8 cellular contexts compared by ENCODE assay signal in genomic region chr14:23556700-23557440, GRCh38. TPM values are rescaled to one million over a fixed set of nuclear protein-coding genes. Genes with fewer than 3 reads are reported as not detected.
DNase-seq lines count a peak whose midpoint lies in the region; ATAC-seq and TF ChIP-seq lines count a peak whose summit lies in the region.

No MANE protein-coding gene starts in this region.

- ATAC-seq in GM21367 (IDR thresholded peaks at IDR 0.05; ENCODE audit: unreplicated experiment), result no peak

- peaks cover 14 to 25% of the 10 kb centered on the region in 2 donors for H3K4me1 ChIP-seq in adrenal gland (replicated peaks in 1 of 2)
- no peaks in the 10 kb centered on the region for H3K4me1 ChIP-seq in urinary bladder (ENCODE audit: insufficient read depth)

- DNase-seq in stimulated activated CD4-positive, alpha-beta T cell treated with anti-CD3 and anti-CD28 coated beads, Interleukin-15, amount 100 ng/mL, for 24 hours, result peak; percentile 25
- no peak for DNase-seq in stimulated activated CD4-positive, alpha-beta T cell treated with anti-CD3 and anti-CD28 coated beads, Interleukin-2, amount 100 ng/mL, for 48 hours
- DNase-seq in adrenal gland (no peak), lower leg skin (ENCODE audit: low spot score in 2 of 2) (no peak), anterior cingulate cortex (lab: John Stamatoyannopoulos, UW) (no peak)
- DNase-seq in activated CD4-positive, alpha-beta T cell treated with anti-CD3 and anti-CD28 coated beads, Interleukin-2, amount 50 U/mL, for 48 hours, result no peak

- H3K27ac ChIP-seq in adrenal gland (peak overlapping the region in 4 of 5 donors; percentile 95 to 100 (median 96)), urinary bladder (ENCODE audit: low read depth) (peak overlapping the region; percentile 92)

- TF ChIP-seq CTCF in adrenal gland (IDR thresholded peaks at IDR 0.05) (no peak), lower leg skin (IDR thresholded peaks at IDR 0.05) (no peak)

- H3K36me3 ChIP-seq in adrenal gland (replicated peaks in 1 of 2) (peaks cover 0 to 34% of the 10 kb centered on the region in 2 donors), urinary bladder (ENCODE audit: insufficient read depth) (no peaks in the 10 kb centered on the region)

- H3K9me3 ChIP-seq in adrenal gland (replicated peaks in 1 of 3), result no peaks in the 10 kb centered on the region

- intact Hi-C loops in adrenal gland (cut with DNase I) (no loop called here), lower leg skin (cut with DNase I; ENCODE audit: low total_unique reads) (loop anchor here (5.0 kb wide), 1 partner anchor 80 kb away; no protein-coding TSS in a partner anchor)

- no peak for TF ChIP-seq POLR2A in adrenal gland (IDR thresholded peaks at IDR 0.05)
- TF ChIP-seq POLR2A in lower leg skin (IDR thresholded peaks at IDR 0.05), result no peak

- 43 to 54% (median 47%) methylated on average over 12 to 17 of the region's 17 CpGs for WGBS in adrenal gland, 4 donors
- 41 to 51% methylated on average over 16 of the region's 17 CpGs for WGBS in lower leg skin, 2 donors
- WGBS in urinary bladder, result 49% methylated on average over 17 of the region's 17 CpGs

- H3K27me3 ChIP-seq in adrenal gland, result no peaks in the 10 kb centered on the region

- H3K4me3 ChIP-seq in adrenal gland (peak overlapping the region; percentile 97 to 99 (median 98)), lower leg skin (ENCODE audit: low read depth, poor library complexity, severe bottlenecking) (peak overlapping the region; percentile 74), urinary bladder (ENCODE audit: low read depth, low read length) (peak overlapping the region; percentile 76)

RNA-seq across cellular contexts. Expression of gene THTPA, which starts 0.8 kb away (rescaled TPM):
- 10 to 100 TPM; 21.2 to 41.7 (median 32.6) TPM for total RNA-seq in adrenal gland
- polyA plus RNA-seq in adrenal gland, result 10 to 100 TPM; 11.5 to 26.5 (median 21.4) TPM
- total RNA-seq in lower leg skin, result 10 to 100 TPM in 3 of 4 donors, 1 to 10 TPM in 1; 2.8 to 10.9 (median 10.7) TPM
- total RNA-seq in urinary bladder, result 7.1 TPM
- polyA plus RNA-seq in urinary bladder, result 25.3 TPM

RNA-seq across cellular contexts. Expression of gene ZFHX2, which starts 5.3 kb away (rescaled TPM):
- 1 to 10 TPM in 6 of 8 donors, under 1 TPM in 2; 0.54 to 4.2 (median 2.4) TPM for total RNA-seq in adrenal gland
- polyA plus RNA-seq in adrenal gland, result 1 to 10 TPM; 2.1 to 9.7 (median 2.5) TPM
- under 1 TPM; 0.19 to 0.49 (median 0.27) TPM for total RNA-seq in lower leg skin
- total RNA-seq in urinary bladder, result 0.32 TPM
- 0.71 TPM for polyA plus RNA-seq in urinary bladder

RNA-seq across cellular contexts. Expression of gene AP1G2, which starts 10.7 kb away (rescaled TPM):
- 100 to 1,000 TPM in 2 of 8 donors, 10 to 100 TPM in 6; 35.2 to 142 (median 79.5) TPM for total RNA-seq in adrenal gland
- 100 to 1,000 TPM in 2 of 3 donors, 10 to 100 TPM in 1; 27.9 to 587 (median 285) TPM for polyA plus RNA-seq in adrenal gland
- total RNA-seq in lower leg skin, result 100 to 1,000 TPM; 113 to 206 (median 141) TPM
- 36.3 TPM for total RNA-seq in urinary bladder
- polyA plus RNA-seq in urinary bladder, result 50.7 TPM

RNA-seq across cellular contexts. Expression of gene JPH4, which starts 21.7 kb away (rescaled TPM):
- total RNA-seq in adrenal gland (10 to 100 TPM in 1 of 8 donors, 1 to 10 TPM in 6, under 1 TPM in 1; 0.42 to 11.1 (median 3.0) TPM), lower leg skin (1 to 10 TPM in 3 of 4 donors, under 1 TPM in 1; 0.34 to 3.6 (median 1.4) TPM), urinary bladder (2.7 TPM)
- polyA plus RNA-seq in adrenal gland (10 to 100 TPM in 1 of 3 donors, 1 to 10 TPM in 2; 5.9 to 35.8 (median 9.4) TPM), urinary bladder (2.5 TPM)
